Comparison of ENCODE assay signal across 33 cellular contexts in the genomic region with DNA sequence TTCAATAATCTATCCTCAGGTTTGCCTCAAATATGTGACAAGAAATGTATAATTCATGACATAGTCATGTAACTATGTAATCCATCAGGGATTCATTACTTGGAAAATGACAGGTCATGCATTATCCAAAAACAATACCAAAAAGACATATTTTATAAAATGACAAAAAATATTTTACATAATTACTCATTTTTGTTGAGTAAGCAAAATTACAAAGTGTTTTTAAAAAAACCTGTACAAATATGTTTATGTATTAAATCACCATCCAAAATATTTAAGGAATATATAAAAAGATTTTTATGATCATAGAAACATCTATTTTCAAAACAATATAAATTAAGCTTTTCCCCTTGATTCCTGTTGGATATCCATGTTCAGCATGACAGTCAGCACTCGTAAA.
"Had no signal": no experiment of that assay in that cellular context is flagged by ENCODE, and none has a peak within 500 bp of the region (broad histone marks: within the 10 kb centered on the region; RNA-seq: fewer than 3 reads in every experiment).

No MANE protein-coding gene starts in this region.

- H3K27me3 ChIP-seq: adrenal gland, body of pancreas, breast epithelium, MG63, Peyer's patch, SJSA1 had no signal

- ATAC-seq: activated CD4-positive, alpha-beta T cell treated with anti-CD3 and anti-CD28 coated beads for 36 hours; activated CD4-positive, CD25-positive, alpha-beta regulatory T cell treated with anti-CD3 and anti-CD28 coated beads, Interleukin-2, amount 50 U/mL, for 24 hours; activated naive CD4-positive, alpha-beta T cell treated with anti-CD3 and anti-CD28 coated beads, Interleukin-2, amount 50 U/mL, for 72 hours; activated T-cell treated with anti-CD3 and anti-CD28 coated beads, Interleukin-2, amount 50 U/mL, for 4 hours; body of pancreas; WTC11 had no signal

- H3K4me1 ChIP-seq: body of pancreas, breast epithelium had no signal

- H3K27ac ChIP-seq: adrenal gland, body of pancreas, breast epithelium, Peyer's patch, SJSA1 had no signal

- DNase-seq: activated CD4-positive, alpha-beta memory T cell treated with anti-CD3 and anti-CD28 coated beads for 36 hours; activated CD4-positive, alpha-beta T cell treated with anti-CD3 and anti-CD28 coated beads for 36 hours; activated CD4-positive, alpha-beta T cell treated with anti-CD3 and anti-CD28 coated beads, Interleukin-2, amount 50 U/mL, for 1 hour; activated CD8-positive, alpha-beta memory T cell treated with anti-CD3 and anti-CD28 coated beads, Interleukin-2, amount 50 U/mL, for 4 hours; activated gamma-delta T cell treated with Interleukin-2 at 50 U/mL for 16 hours; activated naive CD4-positive, alpha-beta T cell treated with anti-CD3 and anti-CD28 coated beads for 36 hours; activated T-cell treated with anti-CD3 and anti-CD28 coated beads for 4 hours; activated T-cell treated with anti-CD3 and anti-CD28 coated beads, Interleukin-2, amount 50 U/mL, for 4 hours; adrenal gland; body of pancreas; cerebellar nuclear complex; Karpas-422; MG63; NCI-H1048; NCI-H1105 treated with DMSO at 0.1 percent for 48 hours; NCI-H1436; NCI-H1694; NCI-H1930; NCI-H2081 treated with DMSO at 0.1 percent for 48 hours; NCI-H226; NCI-H446 treated with DMSO at 0.1 percent for 48 hours; NCI-H524; Peyer's patch; RPMI8226; SHP77 treated with DMSO at 0.1 percent for 48 hours; SK-N-SH had no signal

- FAIRE-seq: astrocyte, TTC549 had no signal

- H3K9ac ChIP-seq: SK-N-SH had no signal

- H3K4me3 ChIP-seq: adrenal gland, body of pancreas, breast epithelium, MG63, Peyer's patch, SJSA1 had no signal

- H3K9me3 ChIP-seq: adrenal gland, body of pancreas, breast epithelium, MG63, Peyer's patch, SJSA1, SK-N-SH had no signal

- H3K36me3 ChIP-seq: breast epithelium, MG63, SJSA1 had no signal

- H3K4me2 ChIP-seq: SK-N-SH had no signal
